In the genomic region with DNA sequence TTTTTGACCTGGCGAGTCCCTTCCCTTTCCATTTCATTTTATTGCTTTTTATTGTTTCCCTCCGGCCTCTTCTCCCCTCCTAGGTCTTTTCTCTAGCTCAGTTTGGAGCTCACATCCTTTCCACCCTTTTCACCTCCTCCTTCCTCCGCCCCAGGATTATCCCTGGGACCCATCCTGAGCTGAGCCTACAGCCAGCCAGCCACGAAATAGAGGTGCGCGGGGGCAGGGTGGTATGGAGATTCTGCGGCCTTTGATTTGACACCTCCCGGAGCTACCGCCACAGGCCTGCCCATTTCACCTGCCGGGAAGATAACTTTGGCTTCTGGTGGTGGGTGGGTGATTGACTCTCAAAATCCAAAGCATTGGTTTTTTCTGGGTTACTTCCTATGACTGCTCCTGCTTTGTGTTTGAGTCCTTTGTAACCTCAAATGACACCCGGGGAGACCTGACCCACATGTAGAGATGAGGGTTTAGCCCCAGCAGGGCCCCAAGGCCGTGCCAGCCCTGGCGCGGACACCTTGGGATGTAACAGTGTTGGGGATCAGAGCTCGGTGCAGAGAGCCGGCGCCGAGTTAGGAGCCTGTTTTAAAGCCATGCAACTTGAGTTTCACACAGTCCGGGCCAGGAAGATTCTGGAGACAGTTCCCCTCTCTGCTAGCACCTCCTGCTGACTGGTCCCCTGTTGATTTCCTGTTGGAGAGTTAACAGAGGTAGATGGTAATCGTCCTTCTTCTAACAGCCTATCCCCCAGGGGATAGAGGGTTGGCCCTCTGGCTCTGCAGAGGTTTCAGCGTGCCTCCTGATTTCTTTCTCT, we compare ENCODE assay signal across 8 cellular contexts. TPM values are rescaled to one million over a fixed set of nuclear protein-coding genes. Genes with fewer than 3 reads are reported as not detected.
DNase-seq lines count a peak whose midpoint lies in the region; ATAC-seq lines count a peak whose summit lies in the region.

No MANE protein-coding gene starts in this region.

- H3K36me3 ChIP-seq in skeletal muscle satellite cell (ENCODE audit: insufficient read depth, low read length): peaks cover 41% of the 10 kb centered on the region

- H3K9ac ChIP-seq in skeletal muscle satellite cell (ENCODE audit: low read depth, low read length): peak overlapping the region; percentile 99

- peak overlapping the region; percentile 86 for H3K4me3 ChIP-seq in skeletal muscle satellite cell (ENCODE audit: low read length)

- H3K9me3 ChIP-seq in skeletal muscle satellite cell (replicated peaks; ENCODE audit: low read length): no peaks in the 10 kb centered on the region

- no peaks in the 10 kb centered on the region for H3K9me3 Mint-ChIP-seq in activated naive CD4-positive, alpha-beta T cell treated with anti-CD3 and anti-CD28 coated beads, Interleukin-2, amount 50 U/mL, for 72 hours

- no peaks in the 10 kb centered on the region for H3K27me3 ChIP-seq in skeletal muscle satellite cell (ENCODE audit: control insufficient read depth, insufficient read depth, low read length)

- ATAC-seq in GM21576 (IDR thresholded peaks at IDR 0.05; ENCODE audit: unreplicated experiment) (peak; percentile 22), GM21717 (IDR thresholded peaks at IDR 0.05; ENCODE audit: unreplicated experiment) (no peak)
- ATAC-seq in activated naive CD4-positive, alpha-beta T cell treated with anti-CD3 and anti-CD28 coated beads, Interleukin-2, amount 50 U/mL, for 72 hours: peak in 1 of 2 donors; percentile 8

- peak overlapping the region; percentile 85 to 92 for H3K27ac Mint-ChIP-seq in activated naive CD4-positive, alpha-beta T cell treated with anti-CD3 and anti-CD28 coated beads, Interleukin-2, amount 50 U/mL, for 72 hours

- peaks cover 46% of the 10 kb centered on the region for H3K4me1 ChIP-seq in skeletal muscle satellite cell (ENCODE audit: control insufficient read depth, insufficient read depth, low read length)

- peak overlapping the region; percentile 94 for H3K4me2 ChIP-seq in skeletal muscle satellite cell (ENCODE audit: low read length)

- DNase-seq in COLO668 (lab: John Stamatoyannopoulos, UW; ENCODE audit: unreplicated experiment) (peak; percentile 40), OCI-M1 (lab: John Stamatoyannopoulos, UW) (peak; percentile 58), hepatic stellate cell (ENCODE audit: low spot score) (peak; percentile 37), amniotic stem cell (lab: John Stamatoyannopoulos, UW) (no peak)
- peak in 1 of 2 donors; percentile 34 for DNase-seq in activated naive CD4-positive, alpha-beta T cell treated with anti-CD3 and anti-CD28 coated beads, Interleukin-2, amount 50 U/mL, for 72 hours (ENCODE audit: low spot score in 2 of 2)

- H3K36me3 Mint-ChIP-seq in activated naive CD4-positive, alpha-beta T cell treated with anti-CD3 and anti-CD28 coated beads, Interleukin-2, amount 50 U/mL, for 72 hours: peaks cover 28 to 50% of the 10 kb centered on the region in 2 donors

RNA-seq across cellular contexts. Expression of gene DUSP5, which starts 1.5 kb away (rescaled TPM):
- 10 to 100 TPM; 23.0 to 32.4 TPM for total RNA-seq in activated naive CD4-positive, alpha-beta T cell treated with anti-CD3 and anti-CD28 coated beads, Interleukin-2, amount 50 U/mL, for 72 hours
- 35.2 and 70.1 TPM in 2 replicates for total RNA-seq in skeletal muscle satellite cell (2012; rRNA removed)
